1 cellular context compared by ENCODE assay signal in genomic region chr14:61581340-61581739, GRCh38.
TF ChIP-seq lines count a peak whose summit lies in the region.

No MANE protein-coding gene starts in this region.

TF ChIP-seq in HepG2, 621 proteins besides CTCF, POLR2A, EP300 and RAD21 (continued from another document and continues in another):
- TF ChIP-seq HNF1A (IDR thresholded peaks at IDR 0.05; ENCODE audit: low read depth) (no peak; the same call in 1 of the 2 replicates), HNF1A (CRISPR knock-in tag; IDR thresholded peaks at IDR 0.05; ENCODE audit: borderline replicate concordance) (peak; percentile 48; the same call in 1 of the 2 replicates), RBAK (CRISPR knock-in tag; IDR thresholded peaks at IDR 0.05) (peak; percentile 90), PAXIP1 (CRISPR knock-in tag; conservative IDR thresholded peaks at IDR 0.05) (peak; percentile 34), TFE3 (CRISPR knock-in tag; IDR thresholded peaks at IDR 0.05) (0 out of 2 replicates have a peak, but pooled peaks have one; percentile 23), GATAD2A (CRISPR knock-in tag; IDR thresholded peaks at IDR 0.05) (peak; percentile 51), ZNF652 (CRISPR knock-in tag; IDR thresholded peaks at IDR 0.05; ENCODE audit: borderline replicate concordance, low read depth) (peak; percentile 64; the same call in 1 of the 2 replicates), SOX5 (CRISPR knock-in tag; IDR thresholded peaks at IDR 0.05; ENCODE audit: borderline replicate concordance) (peak; percentile 22; the same call in 1 of the 2 replicates), ARID5B (CRISPR knock-in tag; IDR thresholded peaks at IDR 0.05) (peak; percentile 60), ZNF337 (CRISPR knock-in tag; IDR thresholded peaks at IDR 0.05; ENCODE audit: borderline replicate concordance, low read depth) (peak; percentile 54; the same call in 1 of the 2 replicates), ISL2 (CRISPR knock-in tag; IDR thresholded peaks at IDR 0.05) (peak; percentile 32; the same call in 1 of the 2 replicates), FOXP4 (CRISPR knock-in tag; IDR thresholded peaks at IDR 0.05) (peak; percentile 18; the same call in 1 of the 2 replicates), YEATS2 (CRISPR knock-in tag; IDR thresholded peaks at IDR 0.05; ENCODE audit: borderline replicate concordance) (0 out of 2 replicates have a peak, but pooled peaks have one; percentile 37), PATZ1 (CRISPR knock-in tag; IDR thresholded peaks at IDR 0.05) (peak; percentile 12; the same call in 1 of the 2 replicates), DZIP1 (CRISPR knock-in tag; IDR thresholded peaks at IDR 0.05) (no peak), ZBTB7A (CRISPR knock-in tag; IDR thresholded peaks at IDR 0.05) (no peak), BRF2 (CRISPR knock-in tag; IDR thresholded peaks at IDR 0.05) (no peak), NAIF1 (CRISPR knock-in tag; IDR thresholded peaks at IDR 0.05; ENCODE audit: borderline replicate concordance) (no peak), STAG1 (CRISPR knock-in tag; IDR thresholded peaks at IDR 0.05) (0 out of 2 replicates have a peak, but pooled peaks have one; percentile 2), SOX13 (IDR thresholded peaks at IDR 0.05) (no peak), SOX13 (CRISPR knock-in tag; conservative IDR thresholded peaks at IDR 0.05 in 1 of 2, IDR thresholded peaks at IDR 0.05 in 1 of 2) (0 out of 4 replicates have a peak, but pooled peaks of 1 of the 2 experiments have one; percentile 4), MAFK (conservative IDR thresholded peaks at IDR 0.05 in 1 of 2, IDR thresholded peaks at IDR 0.05 in 1 of 2; ENCODE audit: low read length in 2 of 2) (peak; percentile 24 to 28; a peak in 2 of 4 replicates), NCOA2 (CRISPR knock-in tag; IDR thresholded peaks at IDR 0.05) (peak; percentile 62), MAFF (IDR thresholded peaks at IDR 0.05; ENCODE audit: low read depth, low read length) (peak; percentile 40; the same call in 1 of the 2 replicates), ZNF180 (CRISPR knock-in tag; IDR thresholded peaks at IDR 0.05; ENCODE audit: borderline replicate concordance, low read depth) (no peak), TEAD3 (CRISPR knock-in tag; optimal IDR thresholded peaks at IDR 0.05; ENCODE audit: borderline replicate concordance) (peak; percentile 85), ZFX (CRISPR knock-in tag; IDR thresholded peaks at IDR 0.05; ENCODE audit: low read depth) (0 out of 2 replicates have a peak, but pooled peaks have one; percentile 25), ZKSCAN8 (CRISPR knock-in tag; IDR thresholded peaks at IDR 0.05; ENCODE audit: borderline replicate concordance) (0 out of 2 replicates have a peak, but pooled peaks have one; percentile 8)
